In the genomic region with DNA sequence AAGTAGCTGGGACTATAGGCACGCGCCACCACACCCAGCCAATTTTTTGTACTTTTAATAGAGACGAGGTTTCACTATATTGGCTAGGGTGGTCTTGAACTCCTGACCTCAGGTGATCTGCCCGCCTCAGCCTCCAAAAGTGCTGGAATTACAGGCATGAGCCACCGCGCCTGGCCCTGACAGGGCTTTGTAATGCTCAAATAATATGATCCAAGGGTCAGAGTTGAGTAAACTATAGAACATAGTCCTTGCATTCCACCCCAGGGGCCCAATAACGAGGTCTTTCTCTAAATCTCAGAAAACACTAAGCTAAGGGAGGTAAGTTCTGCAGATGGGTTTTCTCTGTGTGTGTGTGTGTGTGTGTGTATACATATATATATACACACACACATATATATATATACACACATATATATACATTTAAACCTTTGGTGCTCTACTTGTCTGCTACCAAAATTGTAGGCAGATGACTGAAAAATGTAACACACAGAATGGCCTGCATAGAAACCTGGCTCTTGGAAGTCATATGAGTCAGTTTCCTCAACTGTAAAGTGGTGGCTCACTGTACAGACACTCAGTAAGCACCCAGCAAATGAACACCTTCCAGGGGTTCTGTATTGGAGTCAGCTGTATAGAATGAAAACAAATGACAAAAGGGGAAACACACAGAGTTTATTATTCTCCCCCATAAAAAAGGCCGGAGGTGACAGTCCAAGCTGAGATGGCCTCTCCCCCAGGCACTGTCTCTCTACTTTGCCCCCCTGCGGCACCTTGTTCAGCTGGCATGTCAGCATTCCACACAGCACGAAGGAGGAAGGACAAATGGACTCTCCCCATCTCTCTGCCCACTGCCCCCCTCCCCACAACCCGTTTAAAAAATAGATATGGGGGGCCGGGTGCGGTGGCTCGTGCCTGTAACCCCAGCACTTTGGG, we compare ENCODE assay signal across 1 cellular context.
A peak's percentile ranks its signal among the peaks of the same experiment; 100 is the strongest.
TF ChIP-seq lines count a peak whose summit lies in the region.

No MANE protein-coding gene starts in this region.

TF ChIP-seq in HepG2, 621 proteins besides CTCF, POLR2A, EP300 and RAD21 (continued from another document and continues in another):
- TF ChIP-seq, protein P1, sequence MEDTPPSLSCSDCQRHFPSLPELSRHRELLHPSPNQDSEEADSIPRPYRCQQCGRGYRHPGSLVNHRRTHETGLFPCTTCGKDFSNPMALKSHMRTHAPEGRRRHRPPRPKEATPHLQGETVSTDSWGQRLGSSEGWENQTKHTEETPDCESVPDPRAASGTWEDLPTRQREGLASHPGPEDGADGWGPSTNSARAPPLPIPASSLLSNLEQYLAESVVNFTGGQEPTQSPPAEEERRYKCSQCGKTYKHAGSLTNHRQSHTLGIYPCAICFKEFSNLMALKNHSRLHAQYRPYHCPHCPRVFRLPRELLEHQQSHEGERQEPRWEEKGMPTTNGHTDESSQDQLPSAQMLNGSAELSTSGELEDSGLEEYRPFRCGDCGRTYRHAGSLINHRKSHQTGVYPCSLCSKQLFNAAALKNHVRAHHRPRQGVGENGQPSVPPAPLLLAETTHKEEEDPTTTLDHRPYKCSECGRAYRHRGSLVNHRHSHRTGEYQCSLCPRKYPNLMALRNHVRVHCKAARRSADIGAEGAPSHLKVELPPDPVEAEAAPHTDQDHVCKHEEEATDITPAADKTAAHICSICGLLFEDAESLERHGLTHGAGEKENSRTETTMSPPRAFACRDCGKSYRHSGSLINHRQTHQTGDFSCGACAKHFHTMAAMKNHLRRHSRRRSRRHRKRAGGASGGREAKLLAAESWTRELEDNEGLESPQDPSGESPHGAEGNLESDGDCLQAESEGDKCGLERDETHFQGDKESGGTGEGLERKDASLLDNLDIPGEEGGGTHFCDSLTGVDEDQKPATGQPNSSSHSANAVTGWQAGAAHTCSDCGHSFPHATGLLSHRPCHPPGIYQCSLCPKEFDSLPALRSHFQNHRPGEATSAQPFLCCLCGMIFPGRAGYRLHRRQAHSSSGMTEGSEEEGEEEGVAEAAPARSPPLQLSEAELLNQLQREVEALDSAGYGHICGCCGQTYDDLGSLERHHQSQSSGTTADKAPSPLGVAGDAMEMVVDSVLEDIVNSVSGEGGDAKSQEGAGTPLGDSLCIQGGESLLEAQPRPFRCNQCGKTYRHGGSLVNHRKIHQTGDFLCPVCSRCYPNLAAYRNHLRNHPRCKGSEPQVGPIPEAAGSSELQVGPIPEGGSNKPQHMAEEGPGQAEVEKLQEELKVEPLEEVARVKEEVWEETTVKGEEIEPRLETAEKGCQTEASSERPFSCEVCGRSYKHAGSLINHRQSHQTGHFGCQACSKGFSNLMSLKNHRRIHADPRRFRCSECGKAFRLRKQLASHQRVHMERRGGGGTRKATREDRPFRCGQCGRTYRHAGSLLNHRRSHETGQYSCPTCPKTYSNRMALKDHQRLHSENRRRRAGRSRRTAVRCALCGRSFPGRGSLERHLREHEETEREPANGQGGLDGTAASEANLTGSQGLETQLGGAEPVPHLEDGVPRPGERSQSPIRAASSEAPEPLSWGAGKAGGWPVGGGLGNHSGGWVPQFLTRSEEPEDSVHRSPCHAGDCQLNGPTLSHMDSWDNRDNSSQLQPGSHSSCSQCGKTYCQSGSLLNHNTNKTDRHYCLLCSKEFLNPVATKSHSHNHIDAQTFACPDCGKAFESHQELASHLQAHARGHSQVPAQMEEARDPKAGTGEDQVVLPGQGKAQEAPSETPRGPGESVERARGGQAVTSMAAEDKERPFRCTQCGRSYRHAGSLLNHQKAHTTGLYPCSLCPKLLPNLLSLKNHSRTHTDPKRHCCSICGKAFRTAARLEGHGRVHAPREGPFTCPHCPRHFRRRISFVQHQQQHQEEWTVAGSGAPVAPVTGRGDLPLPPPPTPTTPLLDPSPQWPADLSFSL (CRISPR knock-in tag; IDR thresholded peaks at IDR 0.05), result no peak
- TF ChIP-seq, protein P2, sequence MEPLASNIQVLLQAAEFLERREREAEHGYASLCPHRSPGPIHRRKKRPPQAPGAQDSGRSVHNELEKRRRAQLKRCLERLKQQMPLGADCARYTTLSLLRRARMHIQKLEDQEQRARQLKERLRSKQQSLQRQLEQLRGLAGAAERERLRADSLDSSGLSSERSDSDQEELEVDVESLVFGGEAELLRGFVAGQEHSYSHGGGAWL (CRISPR knock-in tag; IDR thresholded peaks at IDR 0.05), result no peak
- TF ChIP-seq, protein P3, sequence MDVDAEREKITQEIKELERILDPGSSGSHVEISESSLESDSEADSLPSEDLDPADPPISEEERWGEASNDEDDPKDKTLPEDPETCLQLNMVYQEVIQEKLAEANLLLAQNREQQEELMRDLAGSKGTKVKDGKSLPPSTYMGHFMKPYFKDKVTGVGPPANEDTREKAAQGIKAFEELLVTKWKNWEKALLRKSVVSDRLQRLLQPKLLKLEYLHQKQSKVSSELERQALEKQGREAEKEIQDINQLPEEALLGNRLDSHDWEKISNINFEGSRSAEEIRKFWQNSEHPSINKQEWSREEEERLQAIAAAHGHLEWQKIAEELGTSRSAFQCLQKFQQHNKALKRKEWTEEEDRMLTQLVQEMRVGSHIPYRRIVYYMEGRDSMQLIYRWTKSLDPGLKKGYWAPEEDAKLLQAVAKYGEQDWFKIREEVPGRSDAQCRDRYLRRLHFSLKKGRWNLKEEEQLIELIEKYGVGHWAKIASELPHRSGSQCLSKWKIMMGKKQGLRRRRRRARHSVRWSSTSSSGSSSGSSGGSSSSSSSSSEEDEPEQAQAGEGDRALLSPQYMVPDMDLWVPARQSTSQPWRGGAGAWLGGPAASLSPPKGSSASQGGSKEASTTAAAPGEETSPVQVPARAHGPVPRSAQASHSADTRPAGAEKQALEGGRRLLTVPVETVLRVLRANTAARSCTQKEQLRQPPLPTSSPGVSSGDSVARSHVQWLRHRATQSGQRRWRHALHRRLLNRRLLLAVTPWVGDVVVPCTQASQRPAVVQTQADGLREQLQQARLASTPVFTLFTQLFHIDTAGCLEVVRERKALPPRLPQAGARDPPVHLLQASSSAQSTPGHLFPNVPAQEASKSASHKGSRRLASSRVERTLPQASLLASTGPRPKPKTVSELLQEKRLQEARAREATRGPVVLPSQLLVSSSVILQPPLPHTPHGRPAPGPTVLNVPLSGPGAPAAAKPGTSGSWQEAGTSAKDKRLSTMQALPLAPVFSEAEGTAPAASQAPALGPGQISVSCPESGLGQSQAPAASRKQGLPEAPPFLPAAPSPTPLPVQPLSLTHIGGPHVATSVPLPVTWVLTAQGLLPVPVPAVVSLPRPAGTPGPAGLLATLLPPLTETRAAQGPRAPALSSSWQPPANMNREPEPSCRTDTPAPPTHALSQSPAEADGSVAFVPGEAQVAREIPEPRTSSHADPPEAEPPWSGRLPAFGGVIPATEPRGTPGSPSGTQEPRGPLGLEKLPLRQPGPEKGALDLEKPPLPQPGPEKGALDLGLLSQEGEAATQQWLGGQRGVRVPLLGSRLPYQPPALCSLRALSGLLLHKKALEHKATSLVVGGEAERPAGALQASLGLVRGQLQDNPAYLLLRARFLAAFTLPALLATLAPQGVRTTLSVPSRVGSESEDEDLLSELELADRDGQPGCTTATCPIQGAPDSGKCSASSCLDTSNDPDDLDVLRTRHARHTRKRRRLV (CRISPR knock-in tag; IDR thresholded peaks at IDR 0.05), result no peak; the same call in 1 of the 2 replicates
- TF ChIP-seq ZNF263 (CRISPR knock-in tag; IDR thresholded peaks at IDR 0.05) (no peak), CCAR2 (optimal IDR thresholded peaks at IDR 0.05; ENCODE audit: low read depth, low read length) (no peak), RBM39 (IDR thresholded peaks at IDR 0.05; ENCODE audit: low read depth, low read length, poor library complexity, severe bottlenecking) (no peak), LCORL (IDR thresholded peaks at IDR 0.05) (0 out of 2 replicates have a peak, but pooled peaks have one; percentile 27), LCORL (CRISPR knock-in tag; IDR thresholded peaks at IDR 0.05) (peak; percentile 92), ATAD3A (CRISPR knock-in tag; IDR thresholded peaks at IDR 0.05) (no peak), ARNT2 (CRISPR knock-in tag; IDR thresholded peaks at IDR 0.05; ENCODE audit: low read depth) (no peak), KAT2B (IDR thresholded peaks at IDR 0.05; ENCODE audit: borderline replicate concordance, low read depth, low read length) (no peak), ZNF329 (CRISPR knock-in tag; IDR thresholded peaks at IDR 0.05; ENCODE audit: low read depth) (no peak), ZNF230 (CRISPR knock-in tag; IDR thresholded peaks at IDR 0.05) (no peak), ZNF7 (CRISPR knock-in tag; IDR thresholded peaks at IDR 0.05) (no peak), ZNF703 (CRISPR knock-in tag; IDR thresholded peaks at IDR 0.05; ENCODE audit: borderline replicate concordance) (no peak), SATB2 (CRISPR knock-in tag; IDR thresholded peaks at IDR 0.05) (no peak), MTF1 (CRISPR knock-in tag; IDR thresholded peaks at IDR 0.05) (no peak), HMG20A (CRISPR knock-in tag; IDR thresholded peaks at IDR 0.05; ENCODE audit: borderline replicate concordance) (peak; percentile 71; the same call in 1 of the 2 replicates), ZNF605 (CRISPR knock-in tag; IDR thresholded peaks at IDR 0.05) (no peak), ZNF256 (CRISPR knock-in tag; conservative IDR thresholded peaks at IDR 0.05) (no peak), ISL2 (CRISPR knock-in tag; IDR thresholded peaks at IDR 0.05) (no peak), ETV5 (CRISPR knock-in tag; IDR thresholded peaks at IDR 0.05; ENCODE audit: borderline replicate concordance) (peak; percentile 32; the same call in 1 of the 2 replicates), TGIF2 (CRISPR knock-in tag; IDR thresholded peaks at IDR 0.05) (no peak), ZFP41 (CRISPR knock-in tag; IDR thresholded peaks at IDR 0.05; ENCODE audit: borderline replicate concordance) (no peak), AHR (CRISPR knock-in tag; IDR thresholded peaks at IDR 0.05) (no peak), ZNF354B (CRISPR knock-in tag; IDR thresholded peaks at IDR 0.05) (no peak), GTF3A (CRISPR knock-in tag; conservative IDR thresholded peaks at IDR 0.05) (no peak), ZNF44 (CRISPR knock-in tag; IDR thresholded peaks at IDR 0.05) (no peak), HDAC6 (IDR thresholded peaks at IDR 0.05; ENCODE audit: low read depth, low read length) (no peak), WIZ (CRISPR knock-in tag; IDR thresholded peaks at IDR 0.05) (no peak), ZNF543 (CRISPR knock-in tag; IDR thresholded peaks at IDR 0.05) (no peak), NFIB (CRISPR knock-in tag; IDR thresholded peaks at IDR 0.05; ENCODE audit: borderline replicate concordance) (no peak)
- TF ChIP-seq, protein P4, sequence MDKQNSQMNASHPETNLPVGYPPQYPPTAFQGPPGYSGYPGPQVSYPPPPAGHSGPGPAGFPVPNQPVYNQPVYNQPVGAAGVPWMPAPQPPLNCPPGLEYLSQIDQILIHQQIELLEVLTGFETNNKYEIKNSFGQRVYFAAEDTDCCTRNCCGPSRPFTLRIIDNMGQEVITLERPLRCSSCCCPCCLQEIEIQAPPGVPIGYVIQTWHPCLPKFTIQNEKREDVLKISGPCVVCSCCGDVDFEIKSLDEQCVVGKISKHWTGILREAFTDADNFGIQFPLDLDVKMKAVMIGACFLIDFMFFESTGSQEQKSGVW (CRISPR knock-in tag; IDR thresholded peaks at IDR 0.05; ENCODE audit: borderline replicate concordance), result no peak
- TF ChIP-seq, protein P5, sequence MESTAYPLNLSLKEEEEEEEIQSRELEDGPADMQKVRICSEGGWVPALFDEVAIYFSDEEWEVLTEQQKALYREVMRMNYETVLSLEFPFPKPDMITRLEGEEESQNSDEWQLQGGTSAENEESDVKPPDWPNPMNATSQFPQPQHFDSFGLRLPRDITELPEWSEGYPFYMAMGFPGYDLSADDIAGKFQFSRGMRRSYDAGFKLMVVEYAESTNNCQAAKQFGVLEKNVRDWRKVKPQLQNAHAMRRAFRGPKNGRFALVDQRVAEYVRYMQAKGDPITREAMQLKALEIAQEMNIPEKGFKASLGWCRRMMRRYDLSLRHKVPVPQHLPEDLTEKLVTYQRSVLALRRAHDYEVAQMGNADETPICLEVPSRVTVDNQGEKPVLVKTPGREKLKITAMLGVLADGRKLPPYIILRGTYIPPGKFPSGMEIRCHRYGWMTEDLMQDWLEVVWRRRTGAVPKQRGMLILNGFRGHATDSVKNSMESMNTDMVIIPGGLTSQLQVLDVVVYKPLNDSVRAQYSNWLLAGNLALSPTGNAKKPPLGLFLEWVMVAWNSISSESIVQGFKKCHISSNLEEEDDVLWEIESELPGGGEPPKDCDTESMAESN (CRISPR knock-in tag; conservative IDR thresholded peaks at IDR 0.05), result no peak
- TF ChIP-seq, protein P6, sequence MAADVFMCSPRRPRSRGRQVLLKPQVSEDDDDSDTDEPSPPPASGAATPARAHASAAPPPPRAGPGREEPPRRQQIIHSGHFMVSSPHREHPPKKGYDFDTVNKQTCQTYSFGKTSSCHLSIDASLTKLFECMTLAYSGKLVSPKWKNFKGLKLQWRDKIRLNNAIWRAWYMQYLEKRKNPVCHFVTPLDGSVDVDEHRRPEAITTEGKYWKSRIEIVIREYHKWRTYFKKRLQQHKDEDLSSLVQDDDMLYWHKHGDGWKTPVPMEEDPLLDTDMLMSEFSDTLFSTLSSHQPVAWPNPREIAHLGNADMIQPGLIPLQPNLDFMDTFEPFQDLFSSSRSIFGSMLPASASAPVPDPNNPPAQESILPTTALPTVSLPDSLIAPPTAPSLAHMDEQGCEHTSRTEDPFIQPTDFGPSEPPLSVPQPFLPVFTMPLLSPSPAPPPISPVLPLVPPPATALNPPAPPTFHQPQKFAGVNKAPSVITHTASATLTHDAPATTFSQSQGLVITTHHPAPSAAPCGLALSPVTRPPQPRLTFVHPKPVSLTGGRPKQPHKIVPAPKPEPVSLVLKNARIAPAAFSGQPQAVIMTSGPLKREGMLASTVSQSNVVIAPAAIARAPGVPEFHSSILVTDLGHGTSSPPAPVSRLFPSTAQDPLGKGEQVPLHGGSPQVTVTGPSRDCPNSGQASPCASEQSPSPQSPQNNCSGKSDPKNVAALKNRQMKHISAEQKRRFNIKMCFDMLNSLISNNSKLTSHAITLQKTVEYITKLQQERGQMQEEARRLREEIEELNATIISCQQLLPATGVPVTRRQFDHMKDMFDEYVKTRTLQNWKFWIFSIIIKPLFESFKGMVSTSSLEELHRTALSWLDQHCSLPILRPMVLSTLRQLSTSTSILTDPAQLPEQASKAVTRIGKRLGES (CRISPR knock-in tag; IDR thresholded peaks at IDR 0.05; ENCODE audit: borderline replicate concordance), result no peak
- TF ChIP-seq, protein P7, sequence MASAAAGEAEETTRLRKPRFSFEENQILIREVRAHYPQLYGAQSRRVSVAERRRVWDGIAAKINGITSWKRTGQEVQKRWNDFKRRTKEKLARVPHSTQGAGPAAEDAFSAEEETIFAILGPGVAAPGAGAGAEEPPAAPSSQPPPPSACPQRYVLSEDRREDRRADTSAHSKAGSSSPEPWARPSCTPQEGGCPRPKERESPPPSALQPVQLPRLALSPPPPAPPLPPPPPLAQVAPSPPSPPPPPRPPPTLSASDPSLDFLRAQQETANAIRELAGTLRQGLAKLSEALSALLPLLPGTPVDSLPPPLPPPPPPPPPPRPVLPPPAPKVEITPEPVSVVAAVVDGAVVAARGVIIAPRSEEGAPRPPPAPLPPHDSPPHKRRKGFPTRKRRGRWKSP (CRISPR knock-in tag; IDR thresholded peaks at IDR 0.05), result no peak
- TF ChIP-seq, protein P8, sequence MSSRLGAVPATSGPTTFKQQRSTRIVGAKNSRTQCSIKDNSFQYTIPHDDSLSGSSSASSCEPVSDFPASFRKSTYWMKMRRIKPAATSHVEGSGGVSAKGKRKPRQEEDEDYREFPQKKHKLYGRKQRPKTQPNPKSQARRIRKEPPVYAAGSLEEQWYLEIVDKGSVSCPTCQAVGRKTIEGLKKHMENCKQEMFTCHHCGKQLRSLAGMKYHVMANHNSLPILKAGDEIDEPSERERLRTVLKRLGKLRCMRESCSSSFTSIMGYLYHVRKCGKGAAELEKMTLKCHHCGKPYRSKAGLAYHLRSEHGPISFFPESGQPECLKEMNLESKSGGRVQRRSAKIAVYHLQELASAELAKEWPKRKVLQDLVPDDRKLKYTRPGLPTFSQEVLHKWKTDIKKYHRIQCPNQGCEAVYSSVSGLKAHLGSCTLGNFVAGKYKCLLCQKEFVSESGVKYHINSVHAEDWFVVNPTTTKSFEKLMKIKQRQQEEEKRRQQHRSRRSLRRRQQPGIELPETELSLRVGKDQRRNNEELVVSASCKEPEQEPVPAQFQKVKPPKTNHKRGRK (CRISPR knock-in tag; IDR thresholded peaks at IDR 0.05), result no peak
